Comparison of ENCODE assay signal across 8 cellular contexts in the genomic region with DNA sequence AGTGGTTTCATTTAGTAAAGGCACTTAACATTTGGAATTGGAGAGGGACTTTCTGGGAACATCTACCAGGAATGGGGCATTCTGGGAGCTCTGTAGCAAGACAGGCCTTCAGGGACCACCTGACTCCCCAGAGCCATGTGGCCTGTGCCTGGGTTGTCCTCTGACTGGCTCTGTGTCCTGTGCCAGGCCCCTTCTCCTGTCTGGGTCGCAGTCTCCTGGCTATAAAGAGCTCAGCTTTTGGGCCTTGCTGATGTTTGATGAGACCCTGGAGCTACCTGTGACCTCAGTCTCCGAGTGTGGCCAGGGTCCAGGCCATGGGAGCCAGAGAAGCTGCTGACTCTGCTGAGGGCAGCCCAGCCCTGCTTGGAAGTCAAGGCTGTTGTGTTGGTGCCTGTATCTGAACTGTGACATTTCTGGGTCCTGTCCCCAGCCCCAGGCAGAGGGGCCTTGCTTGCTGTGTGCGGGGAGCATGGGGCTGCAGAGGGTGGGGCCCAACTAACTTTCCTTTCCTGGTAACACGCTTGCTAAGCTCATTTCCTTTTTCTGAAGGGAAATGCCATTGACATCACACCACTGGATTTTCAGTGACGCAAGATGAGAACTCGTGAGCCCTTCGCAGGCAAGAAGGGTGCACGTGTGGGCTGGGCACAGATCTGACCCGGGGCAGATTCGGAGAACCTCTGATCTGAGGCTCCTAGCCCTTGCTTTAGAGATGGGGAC. TPM values are rescaled to one million over a fixed set of nuclear protein-coding genes. Genes with fewer than 3 reads are reported as not detected.
DNase-seq lines count a peak whose midpoint lies in the region; ATAC-seq and TF ChIP-seq lines count a peak whose summit lies in the region.

No MANE protein-coding gene starts in this region.

- CTCF ChIA-PET in activated CD4-positive, alpha-beta memory T cell treated with anti-CD3 and anti-CD28 coated beads for 36 hours (lab: Charles Lee): interaction anchor here (1.2 kb wide), 1 partner anchor 41 kb away, joined by 3 read pairs; no protein-coding TSS in a partner anchor

- H3K9me3 Mint-ChIP-seq in activated CD4-positive, alpha-beta memory T cell treated with anti-CD3 and anti-CD28 coated beads for 36 hours: peaks cover 13% of the 10 kb centered on the region

- peak overlapping the region; percentile 85 for H3K27ac Mint-ChIP-seq in activated CD4-positive, alpha-beta memory T cell treated with anti-CD3 and anti-CD28 coated beads for 36 hours

- H3K4me3 ChIP-seq in GM12864 (ENCODE audit: low read depth, low read length): no peak overlapping the region

- peak; percentile 48 for DNase-seq in GM12864 (ENCODE audit: low read depth)
- DNase-seq in activated CD4-positive, alpha-beta memory T cell treated with anti-CD3 and anti-CD28 coated beads for 36 hours: peak; percentile 61
- peak; percentile 55 for DNase-seq in germinal center (ENCODE audit: low spot score)
- no peak for DNase-seq in sciatic nerve (ENCODE audit: low spot score)
- DNase-seq in NCI-H1694 treated with DMSO at 0.1 percent for 48 hours (lab: John Stamatoyannopoulos, UW): no peak
- DNase-seq in COR-L47 (lab: John Stamatoyannopoulos, UW): no peak

- no peaks in the 10 kb centered on the region for H3K27me3 Mint-ChIP-seq in activated CD4-positive, alpha-beta memory T cell treated with anti-CD3 and anti-CD28 coated beads for 36 hours

- intact Hi-C loops in activated CD4-positive, alpha-beta memory T cell treated with anti-CD3 and anti-CD28 coated beads for 36 hours (cut with micrococcal nuclease): loop anchor here (2.0 kb wide), 2 partner anchors 68 to 76 kb away; no protein-coding TSS in a partner anchor
- intact Hi-C loops in sciatic nerve (cut with DNase I): no loop called here

- TF ChIP-seq CTCF in GM12864 (IDR thresholded peaks at IDR 0.05; ENCODE audit: low read depth, low read length, missing control alignments): no peak

- POLR2A ChIA-PET in activated CD4-positive, alpha-beta memory T cell treated with anti-CD3 and anti-CD28 coated beads for 36 hours (lab: Charles Lee): interaction anchor here (0.6 to 2.0 kb wide), 2 partner anchors 41 to 117 kb away, joined by 5 to 7 read pairs; no protein-coding TSS in a partner anchor

- no peak overlapping the region for H3K4me3 Mint-ChIP-seq in activated CD4-positive, alpha-beta memory T cell treated with anti-CD3 and anti-CD28 coated beads for 36 hours

- ATAC-seq in sciatic nerve (peak; percentile 81), HG03108 (IDR thresholded peaks at IDR 0.05; ENCODE audit: unreplicated experiment) (no peak), HG02588 (IDR thresholded peaks at IDR 0.05; ENCODE audit: unreplicated experiment) (no peak)

- peaks cover 41% of the 10 kb centered on the region for H3K4me1 Mint-ChIP-seq in activated CD4-positive, alpha-beta memory T cell treated with anti-CD3 and anti-CD28 coated beads for 36 hours (ENCODE audit: low read depth)

- H3K36me3 Mint-ChIP-seq in activated CD4-positive, alpha-beta memory T cell treated with anti-CD3 and anti-CD28 coated beads for 36 hours: peaks cover 10% of the 10 kb centered on the region

RNA-seq across cellular contexts. Expression of a gene that starts 41.3 kb away (rescaled TPM):
- 10 to 100 TPM; 11.2 to 12.3 TPM for total RNA-seq in activated CD4-positive, alpha-beta memory T cell treated with anti-CD3 and anti-CD28 coated beads for 36 hours
- 192 TPM for total RNA-seq in sciatic nerve

Comparison
In these comparisons a context has a peak if more than half of its experiments do, and no peak if none do; other contexts are left out.
1. DNase-seq: peak in GM12864 (single experiment), activated CD4-positive, alpha-beta memory T cell treated with anti-CD3 and anti-CD28 coated beads for 36 hours (single experiment) and germinal center (single experiment); none in sciatic nerve (single experiment), NCI-H1694 treated with DMSO at 0.1 percent for 48 hours (single experiment) and COR-L47 (single experiment).
2. RNA of a gene that starts 41.3 kb away (total RNA-seq): 192 TPM in sciatic nerve (single experiment); 11.2 to 12.3 TPM in activated CD4-positive, alpha-beta memory T cell treated with anti-CD3 and anti-CD28 coated beads for 36 hours; every median in the first group is over 10 times any median in the second.